ENCODE assay signal across 19 cellular contexts in the genomic region with DNA sequence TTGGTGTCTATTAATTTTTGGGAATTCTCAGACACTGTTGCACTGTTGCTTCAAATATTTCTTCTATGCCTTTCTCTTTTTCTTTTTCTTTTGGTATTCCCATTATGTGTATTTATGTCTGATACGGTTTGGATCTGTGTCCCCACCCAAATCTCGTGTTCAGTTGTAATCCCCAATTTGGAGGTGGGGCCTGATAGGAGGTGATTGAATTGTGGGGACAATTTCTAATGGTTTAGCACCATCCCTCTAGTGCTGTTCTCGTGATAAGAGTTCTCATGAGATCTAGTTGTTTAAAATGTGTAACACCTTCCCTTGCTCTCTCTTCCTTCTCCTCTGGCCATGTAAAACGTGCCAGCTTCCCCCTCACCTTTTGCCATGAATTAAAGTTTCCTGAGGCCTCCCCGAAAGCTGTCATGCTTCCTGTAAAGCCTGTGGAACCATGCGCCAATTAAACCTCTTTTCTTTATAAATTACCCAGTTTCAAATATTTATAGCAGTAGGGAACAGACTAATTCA. TPM values are rescaled to one million over a fixed set of nuclear protein-coding genes. Genes with fewer than 3 reads are reported as not detected.
A peak's percentile ranks its signal among the peaks of the same experiment; 100 is the strongest.
DNase-seq lines count a peak whose midpoint lies in the region; ATAC-seq, FAIRE-seq and TF ChIP-seq lines count a peak whose summit lies in the region.
"Had no signal": no experiment of that assay in that cellular context is flagged by ENCODE, and none has a peak within 500 bp of the region (broad histone marks: within the 10 kb centered on the region; RNA-seq: fewer than 3 reads in every experiment).

No MANE protein-coding gene starts in this region.

- no peak for DNase-seq in Caco-2
- DNase-seq in Calu3, result no peak
- no peak for DNase-seq in WTC11 (ENCODE audit: low spot score)
- DNase-seq in H1 (ENCODE audit: low read depth in 1 of 2, low spot score in 2 of 2), result no peak
- no peak for DNase-seq in T-helper 17 cell
- DNase-seq in left cardiac atrium, result no peak
- DNase-seq in naive thymus-derived CD8-positive, alpha-beta T cell, result no peak
- DNase-seq: C1 segment of cervical spinal cord; CD4-positive, alpha-beta memory T cell; COR-L47; DMS 273 treated with DMSO at 0.1 percent for 48 hours; DMS79; EL; GDM1; GM23248 had no signal

- H3K9me3 Mint-ChIP-seq in Caco-2 (ENCODE audit: unreplicated experiment) (peaks cover 30% of the 10 kb centered on the region), Calu3 (ENCODE audit: low read depth, unreplicated experiment) (peaks cover 15% of the 10 kb centered on the region), WTC11 (peaks cover 30% of the 10 kb centered on the region)
- peaks cover 3 to 30% (median 19%) of the 10 kb centered on the region in 9 donors for H3K9me3 Mint-ChIP-seq in naive thymus-derived CD8-positive, alpha-beta T cell

- no peak overlapping the region for H2AK5ac ChIP-seq in H1 (ENCODE audit: low read depth, low read length)

- no peak overlapping the region for H4K5ac ChIP-seq in H1 (ENCODE audit: insufficient read length, low read depth, low read length)

- H3K18ac ChIP-seq in H1 (ENCODE audit: extremely low read depth, low read length), result peak overlapping the region; percentile 6; the same call in 1 of the 2 replicates

- H3K4me3 ChIP-seq in Caco-2 (ENCODE audit: low read depth, low read length), result no peak overlapping the region
- H3K4me3 ChIP-seq in H1 (ENCODE audit: extremely low read depth in 1 of 4, insufficient read depth in 2 of 4, low read depth in 3 of 4, low read length in 4 of 4), result no peak overlapping the region
- H3K4me3 ChIP-seq: GM12878, GM23248, HAP-1 had no signal

- H2BK20ac ChIP-seq in H1 (ENCODE audit: low read length), result no peak overlapping the region

- peaks cover 2% of the 10 kb centered on the region in 2 experiments for H4K20me1 ChIP-seq in H1 (replicated peaks in 1 of 2; ENCODE audit: control insufficient read depth in 1 of 2, insufficient read depth in 2 of 2, low read length in 2 of 2)

- intact Hi-C loops in Caco-2 (cut with micrococcal nuclease; ENCODE audit: unreplicated experiment) (no loop called here), Calu3 (cut with micrococcal nuclease; ENCODE audit: unreplicated experiment) (no loop called here), left cardiac atrium (cut with DNase I) (no loop called here)

- H2BK12ac ChIP-seq in H1 (ENCODE audit: low read depth, low read length), result no peak overlapping the region

- no peak for TF ChIP-seq RAD21 in H1 (IDR thresholded peaks at IDR 0.05 in 1 of 2, conservative IDR thresholded peaks at IDR 0.05 in 1 of 2; ENCODE audit: low read depth in 2 of 2, low read length in 2 of 2)

- CTCF ChIA-PET in Caco-2 (lab: Charles Lee) (no interaction called here), Calu3 (lab: Charles Lee) (no interaction called here), WTC11 (lab: Charles Lee) (interaction anchor here (1.4 kb wide), 1 partner anchor 276 kb away, joined by 3 read pairs; no protein-coding TSS in a partner anchor), H1 (lab: Charles Lee; ENCODE audit: partially characterized antibody) (no interaction called here)

- H3K4me2 ChIP-seq in H1 (ENCODE audit: insufficient read depth in 1 of 2, low read depth in 2 of 2, low read length in 2 of 2), result no peak overlapping the region

- H3K23ac ChIP-seq in H1 (ENCODE audit: insufficient read length), result no peak overlapping the region

- no peak overlapping the region for H2BK120ac ChIP-seq in H1 (replicated peaks; ENCODE audit: low read depth, low read length)

- H3K27me3 ChIP-seq in Caco-2 (replicated peaks; ENCODE audit: control insufficient read depth, insufficient read depth, low read length) (no peaks in the 10 kb centered on the region), H1 (replicated peaks in 1 of 4; ENCODE audit: control insufficient read depth in 3 of 4, extremely low read depth in 1 of 4, insufficient read depth in 3 of 4, low read length in 3 of 4) (no peaks in the 10 kb centered on the region)

- H3K9ac ChIP-seq in H1 (replicated peaks in 1 of 4; ENCODE audit: extremely low read depth in 1 of 4, low read depth in 3 of 4, low read length in 3 of 4), result no peak overlapping the region
- H3K9ac ChIP-seq: GM23248 had no signal

- no peak overlapping the region for H3K27ac ChIP-seq in H1 (ENCODE audit: low read depth, low read length)
- H3K27ac ChIP-seq: GM23248 had no signal

- H3K4ac ChIP-seq in H1 (replicated peaks; ENCODE audit: insufficient read length, low read depth, low read length), result no peak overlapping the region

- H3K23me2 ChIP-seq in H1 (ENCODE audit: low read depth, low read length), result peaks cover 2% of the 10 kb centered on the region; the same call in 1 of the 2 replicates

- BruUV-seq in Caco-2 (replicated peaks; lab: Mats Ljungman, UMichigan) (no TSS peak), Calu3 (replicated peaks; lab: Mats Ljungman, UMichigan) (no TSS peak)

- POLR2A ChIA-PET in Caco-2 (lab: Charles Lee), result no interaction called here
- POLR2A ChIA-PET in WTC11 (lab: Charles Lee), result no interaction called here
- POLR2A ChIA-PET in H1 (lab: Charles Lee; ENCODE audit: partially characterized antibody), result no interaction called here
- POLR2A ChIA-PET in naive thymus-derived CD8-positive, alpha-beta T cell (lab: Charles Lee), result no interaction called here

- no peak overlapping the region for H3K4me3 Mint-ChIP-seq in Caco-2 (ENCODE audit: unreplicated experiment)
- no peak overlapping the region for H3K4me3 Mint-ChIP-seq in Calu3 (ENCODE audit: low read depth, unreplicated experiment)
- H3K4me3 Mint-ChIP-seq in WTC11, result no peak overlapping the region
- H3K4me3 Mint-ChIP-seq in T-helper 17 cell, result no peak overlapping the region
- no peak overlapping the region for H3K4me3 Mint-ChIP-seq in naive thymus-derived CD8-positive, alpha-beta T cell

- no peak for TF ChIP-seq POLR2A in H1 (IDR thresholded peaks at IDR 0.05; ENCODE audit: control extremely low read depth in 1 of 2, low read depth in 2 of 2, low read length in 2 of 2)

- H2BK5ac ChIP-seq in H1 (ENCODE audit: low read depth, low read length), result no peak overlapping the region

- H2AFZ ChIP-seq in H1 (ENCODE audit: low read length), result no peak overlapping the region
- H2AFZ ChIP-seq: GM23248 had no signal

- H3K36me3 ChIP-seq in Caco-2 (ENCODE audit: control insufficient read depth, insufficient read depth, low read length) (no peaks in the 10 kb centered on the region; the same call in 1 of the 2 replicates), H1 (ENCODE audit: control insufficient read depth in 2 of 4, insufficient read depth in 4 of 4, low read length in 3 of 4) (peaks cover 0 to 2% (median 0%) of the 10 kb centered on the region in 4 experiments; a peak in 1 of 8 replicates)
- H3K36me3 ChIP-seq: HAP-1 had no signal

- peaks cover 17% of the 10 kb centered on the region for H3K36me3 Mint-ChIP-seq in Caco-2 (ENCODE audit: insufficient read depth, unreplicated experiment)
- peaks cover 18% of the 10 kb centered on the region for H3K36me3 Mint-ChIP-seq in Calu3 (ENCODE audit: insufficient read depth, unreplicated experiment)
- peaks cover 30% of the 10 kb centered on the region for H3K36me3 Mint-ChIP-seq in WTC11
- H3K36me3 Mint-ChIP-seq in T-helper 17 cell (ENCODE audit: low read depth), result no peaks in the 10 kb centered on the region
- peaks cover 10 to 25% (median 25%) of the 10 kb centered on the region in 3 donors for H3K36me3 Mint-ChIP-seq in naive thymus-derived CD8-positive, alpha-beta T cell

- H3K4me1 ChIP-seq in Caco-2 (peaks cover 32% of the 10 kb centered on the region), H1 (replicated peaks in 1 of 4; ENCODE audit: control insufficient read depth in 3 of 4, insufficient read depth in 4 of 4, low read length in 3 of 4) (peaks cover 0 to 6% (median 4%) of the 10 kb centered on the region in 4 experiments; a peak in 5 of 7 replicates)

- H3K9me3 ChIP-seq in Caco-2, result peaks cover 16% of the 10 kb centered on the region
- peaks cover 0 to 10% of the 10 kb centered on the region in 2 experiments; a peak in 2 of 4 replicates for H3K9me3 ChIP-seq in H1 (ENCODE audit: insufficient read depth in 2 of 2, low read depth in 1 of 2, low read length in 1 of 2)
- H3K9me3 ChIP-seq in T-helper 17 cell (ENCODE audit: control insufficient read depth, low read length, poor library complexity, severe bottlenecking), result no peaks in the 10 kb centered on the region

- H3K56ac ChIP-seq in H1 (replicated peaks; ENCODE audit: insufficient read length, low read depth, low read length), result no peak overlapping the region

- H3K79me2 ChIP-seq in H1 (ENCODE audit: control insufficient read depth in 1 of 2, insufficient read depth in 2 of 2, low read length in 2 of 2), result peaks cover 0 to 87% of the 10 kb centered on the region in 2 experiments; a peak in 2 of 4 replicates

- no peak overlapping the region for H4K8ac ChIP-seq in H1 (ENCODE audit: extremely low read depth, insufficient read depth, low read length)

- peaks cover 47% of the 10 kb centered on the region for H3K4me1 Mint-ChIP-seq in Caco-2 (ENCODE audit: low read depth, unreplicated experiment)
- H3K4me1 Mint-ChIP-seq in Calu3 (ENCODE audit: low read depth, unreplicated experiment), result peaks cover 47% of the 10 kb centered on the region
- peaks cover 41% of the 10 kb centered on the region for H3K4me1 Mint-ChIP-seq in WTC11
- peaks cover 12% of the 10 kb centered on the region for H3K4me1 Mint-ChIP-seq in T-helper 17 cell
- peaks cover 23 to 40% (median 26%) of the 10 kb centered on the region in 4 donors for H3K4me1 Mint-ChIP-seq in naive thymus-derived CD8-positive, alpha-beta T cell

- H3K27ac Mint-ChIP-seq in Caco-2 (ENCODE audit: unreplicated experiment), result peak overlapping the region; percentile 1
- H3K27ac Mint-ChIP-seq in Calu3 (ENCODE audit: unreplicated experiment), result peak overlapping the region; percentile 3
- peak overlapping the region; percentile 22; the same call in 1 of the 2 replicates for H3K27ac Mint-ChIP-seq in WTC11
- no peak overlapping the region for H3K27ac Mint-ChIP-seq in T-helper 17 cell
- peak overlapping the region in 1 of 10 donors; percentile 49 for H3K27ac Mint-ChIP-seq in naive thymus-derived CD8-positive, alpha-beta T cell
- H3K27ac Mint-ChIP-seq: CD4-positive, alpha-beta memory T cell had no signal

- no peak for TF ChIP-seq EP300 in H1 (IDR thresholded peaks at IDR 0.05; ENCODE audit: borderline replicate concordance in 1 of 2, low read depth in 2 of 2, low read length in 2 of 2)

- no peak overlapping the region for H4K91ac ChIP-seq in H1 (replicated peaks; ENCODE audit: insufficient read length, low read length)

- 88% methylated on average over 6 of the region's 6 CpGs; no CpG with 5 or more reads in 1 of the 2 experiments for WGBS in H1 (ENCODE audit: extremely low coverage in 1 of 2, insufficient coverage in 1 of 2, insufficient read length in 1 of 2, insufficient replicate concordance in 2 of 2, low coverage in 1 of 2, low lambda C conversion rate in 2 of 2, missing lambda C conversion rate in 1 of 2), 2 experiments

- FAIRE-seq in H1 (lab: Jason Lieb, UNC), result no peak
- FAIRE-seq: D721Med, GM12878, GM19239 had no signal

- H3K27me3 Mint-ChIP-seq in Caco-2 (ENCODE audit: insufficient read depth, unreplicated experiment), result no peaks in the 10 kb centered on the region
- no peaks in the 10 kb centered on the region for H3K27me3 Mint-ChIP-seq in Calu3 (ENCODE audit: unreplicated experiment)
- no peaks in the 10 kb centered on the region for H3K27me3 Mint-ChIP-seq in WTC11 (ENCODE audit: low read depth)
- no peaks in the 10 kb centered on the region for H3K27me3 Mint-ChIP-seq in T-helper 17 cell
- H3K27me3 Mint-ChIP-seq in naive thymus-derived CD8-positive, alpha-beta T cell, result no peaks in the 10 kb centered on the region
- H3K27me3 Mint-ChIP-seq: CD4-positive, alpha-beta memory T cell had no signal

- no peak overlapping the region for H3K14ac ChIP-seq in H1 (ENCODE audit: insufficient read length)

- TF ChIP-seq CTCF in Caco-2 (IDR thresholded peaks at IDR 0.05; ENCODE audit: insufficient read depth in 1 of 2, low read depth in 1 of 2, low read length in 1 of 2, severe bottlenecking in 1 of 2, unreplicated experiment in 1 of 2) (no peak), Calu3 (IDR thresholded peaks at IDR 0.05; ENCODE audit: unreplicated experiment) (no peak), WTC11 (IDR thresholded peaks at IDR 0.05) (no peak), H1 (IDR thresholded peaks at IDR 0.05; ENCODE audit: control extremely low read depth in 1 of 3, insufficient read depth in 1 of 3, low read depth in 1 of 3, low read length in 3 of 3) (no peak)

- H2BK15ac ChIP-seq in H1 (ENCODE audit: low read length), result no peak overlapping the region

- no peak for ATAC-seq in WTC11
- ATAC-seq in T-helper 17 cell, result no peak
- no peak for ATAC-seq in left cardiac atrium
- ATAC-seq in naive thymus-derived CD8-positive, alpha-beta T cell, result no peak

- H3K79me1 ChIP-seq in H1 (ENCODE audit: low read depth, low read length), result 0 out of 2 replicates have a peak, but pooled peaks cover 3% of the 10 kb centered on the region

RNA-seq across cellular contexts. Expression of a gene that starts 26.8 kb away (rescaled TPM):
- total RNA-seq in Caco-2 (2022), result 120 and 123 TPM in 2 replicates
- 82.9 and 89.2 TPM in 2 replicates for total RNA-seq in Calu3 (2022)
- 30.9 to 36.4 TPM (median 35.3 TPM) in 3 replicates for total RNA-seq in WTC11 (2021)
- total RNA-seq in H1 (2021; fragmentation: NEBNext Ultra II Directional; extraction: Animal tissue kit (Norgen Biotek cat#: 25700)), result 59.6 and 64.1 TPM in 2 replicates
- 8.1 and 12.0 TPM in 2 replicates for polyA plus RNA-seq in H1 (2011; rRNA removed)
- 21.4 TPM for polyA plus RNA-seq in H1 (2011; cell fraction: cytosol; rRNA removed)
- 13.8 TPM for polyA plus RNA-seq in H1 (2011; cell fraction: nucleus; rRNA removed)
- polyA plus RNA-seq in H1 (2012, experiment 1 of 2), result 30.3 to 55.8 TPM (median 42.8 TPM) in 4 replicates
- polyA plus RNA-seq in H1 (2012, experiment 2 of 2), result 1.7 TPM
- polyA plus RNA-seq in H1 (2013, experiment 1 of 2), result 29.8 TPM
- polyA plus RNA-seq in H1 (2013, experiment 2 of 2), result 32.9 TPM
- 56.5 and 72.8 TPM in 2 replicates for polyA minus RNA-seq in H1 (2011; rRNA and poly(A)+ RNA removed)
- 34.4 TPM for polyA minus RNA-seq in H1 (2011; cell fraction: cytosol; rRNA and poly(A)+ RNA removed)
- 123 TPM for polyA minus RNA-seq in H1 (2011; cell fraction: nucleus; rRNA and poly(A)+ RNA removed)
- total RNA-seq in T-helper 17 cell, result 10 to 100 TPM; 24.5 to 28.2 TPM
- total RNA-seq in left cardiac atrium, result 10 to 100 TPM; 34.0 to 41.9 TPM
- total RNA-seq in naive thymus-derived CD8-positive, alpha-beta T cell, result 10 to 100 TPM; 29.2 to 30.8 TPM
- polyA plus RNA-seq in naive thymus-derived CD8-positive, alpha-beta T cell, result 10 to 100 TPM in 1 of 3 donors, 1 to 10 TPM in 2; 9.8 to 10.3 (median 9.9) TPM
